Comparison of ENCODE assay signal across 7 cellular contexts in the genomic region with DNA sequence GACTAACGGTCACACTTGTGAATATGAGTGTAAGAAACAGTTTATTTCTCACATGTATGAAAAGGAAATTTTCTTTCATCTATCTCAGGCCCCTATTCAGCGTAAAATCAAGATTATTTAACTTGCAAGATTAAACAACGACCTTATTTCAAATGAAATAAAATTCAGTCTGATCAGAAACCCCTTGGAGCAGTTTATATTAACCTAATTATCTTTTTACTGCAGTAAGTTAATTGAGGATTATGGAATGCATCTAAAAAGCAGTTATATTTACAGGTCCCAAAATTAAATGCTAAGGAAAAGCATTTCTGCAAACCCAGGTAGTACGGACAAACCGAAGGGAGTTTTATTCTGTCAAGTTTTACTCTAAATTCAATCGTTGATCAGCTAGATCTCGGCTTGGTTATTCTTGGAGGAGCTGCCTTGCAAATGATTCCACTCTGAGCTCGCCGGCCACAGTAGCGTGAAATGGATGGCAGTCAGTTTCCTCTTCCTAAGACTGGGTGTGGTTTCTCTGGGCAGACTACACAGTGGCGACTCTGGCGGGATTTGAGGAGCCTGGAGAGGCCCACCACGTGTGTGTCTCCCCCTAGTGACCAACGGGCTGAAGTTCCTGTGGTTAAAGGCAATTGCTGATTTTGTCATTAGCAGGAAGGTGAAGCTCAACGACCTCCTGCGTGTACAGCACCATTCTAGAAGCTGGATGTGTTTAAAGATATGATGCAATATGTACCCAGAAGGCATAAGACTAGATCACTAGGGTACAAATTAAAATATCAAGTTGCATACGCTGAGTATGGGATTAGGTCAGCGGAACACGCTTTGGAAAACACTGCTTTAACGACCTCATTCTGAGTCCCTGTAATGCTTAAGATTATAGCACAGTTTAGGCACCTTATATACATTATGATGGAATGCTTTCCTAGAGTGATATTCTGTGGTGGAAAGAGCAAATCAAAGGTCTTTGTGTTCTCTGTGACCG. TPM values are rescaled to one million over a fixed set of nuclear protein-coding genes. Genes with fewer than 3 reads are reported as not detected.
DNase-seq lines count a peak whose midpoint lies in the region; ATAC-seq and TF ChIP-seq lines count a peak whose summit lies in the region.

No MANE protein-coding gene starts in this region.

- H3K9me3 ChIP-seq in body of pancreas (no peaks in the 10 kb centered on the region), sigmoid colon (no peaks in the 10 kb centered on the region)

- peak; percentile 75 for ATAC-seq in GM18505 (IDR thresholded peaks at IDR 0.05; ENCODE audit: unreplicated experiment)
- peak; percentile 82 for ATAC-seq in HG02943 (IDR thresholded peaks at IDR 0.05; ENCODE audit: low read depth, unreplicated experiment)
- ATAC-seq in body of pancreas, result peak; percentile 93

- TF ChIP-seq CTCF in body of pancreas (IDR thresholded peaks at IDR 0.05) (peak; percentile 70 to 92 (median 86)), sigmoid colon (IDR thresholded peaks at IDR 0.05) (peak; percentile 72 to 88 (median 86))

- WGBS in body of pancreas, 2 donors, result 16 to 19% methylated on average over 18 to 21 of the region's 21 CpGs
- 19 to 20% methylated on average over 21 of the region's 21 CpGs for WGBS in sigmoid colon, 2 donors

- intact Hi-C loops in body of pancreas (cut with DNase I) (no loop called here), sigmoid colon (cut with DNase I) (loop anchor here (1.0 to 10.0 kb wide), 4 partner anchors 17 to 610 kb away; partner anchors contain the start of genes OSBPL6 and RBM45)

- H3K36me3 ChIP-seq in body of pancreas (replicated peaks in 1 of 2; ENCODE audit: insufficient read depth in 1 of 2, low read depth in 2 of 2), result no peaks in the 10 kb centered on the region
- H3K36me3 ChIP-seq in sigmoid colon, result no peaks in the 10 kb centered on the region

- H3K27me3 ChIP-seq in body of pancreas (no peaks in the 10 kb centered on the region), sigmoid colon (no peaks in the 10 kb centered on the region)

- H3K4me1 ChIP-seq in body of pancreas (peaks cover 12% of the 10 kb centered on the region), sigmoid colon (peaks cover 0 to 23% (median 5%) of the 10 kb centered on the region in 4 donors)

- DNase-seq in NCI-H187 (lab: John Stamatoyannopoulos, UW) (peak; percentile 12 to 68), T1000 (lab: John Stamatoyannopoulos, UW) (peak; percentile 80), body of pancreas (peak; percentile 88 to 93 (median 90)), iPS DF 4.7 (ENCODE audit: extremely low read depth, low spot score) (peak; percentile 78), sigmoid colon (peak; percentile 95)

- TF ChIP-seq POLR2A in GM18505 (IDR thresholded peaks at IDR 0.05; ENCODE audit: borderline replicate concordance, extremely low read depth, insufficient read depth, insufficient read length), result peak; percentile 71
- TF ChIP-seq POLR2A in body of pancreas (IDR thresholded peaks at IDR 0.05), result peak in 2 of 3 donors; percentile 53
- no peak for TF ChIP-seq POLR2A in sigmoid colon (IDR thresholded peaks at IDR 0.05)

- H3K27ac ChIP-seq in body of pancreas (peak overlapping the region; percentile 12 to 93 (median 92)), sigmoid colon (peak overlapping the region; percentile 90 to 94 (median 91))

- H3K4me3 ChIP-seq in body of pancreas (peak overlapping the region; percentile 30 to 60), sigmoid colon (peak overlapping the region; percentile 46 to 63 (median 62))

- no peak for TF ChIP-seq EP300 in sigmoid colon (IDR thresholded peaks at IDR 0.05)

RNA-seq across cellular contexts. Expression of gene PRKRA, which starts 36.4 kb away (rescaled TPM):
- total RNA-seq in body of pancreas (10 to 100 TPM; 21.5 to 35.9 TPM), sigmoid colon (10 to 100 TPM; 62.6 to 86.1 (median 76.7) TPM)
- 10 to 100 TPM; 25.1 to 25.2 (median 25.2) TPM for polyA plus RNA-seq in sigmoid colon

RNA-seq across cellular contexts. Expression of gene PJVK, which starts 36.6 kb away (rescaled TPM):
- total RNA-seq in body of pancreas, result 1 to 10 TPM in 1 of 2 donors, not detected in 1; 4.2 TPM
- 1 to 10 TPM; 2.9 to 8.3 (median 4.6) TPM for total RNA-seq in sigmoid colon
- under 1 TPM in 1 of 3 donors, not detected in 2; 0.85 TPM for polyA plus RNA-seq in sigmoid colon

Comparison
In these comparisons a context has a peak if more than half of its experiments do, and no peak if none do; other contexts are left out.
1. Peak in every context shown above with its lines: DNase-seq, ATAC-seq, H3K4me3 ChIP-seq and H3K27ac ChIP-seq.
2. POLR2A ChIP-seq: peak in GM18505 (single experiment) and body of pancreas (2 of 3); none in sigmoid colon (0 of 2).
3. DNase-seq: peak in every context shown above with its lines; median percentile 95 in sigmoid colon; 90 in body of pancreas; 80 in T1000; 78 in iPS DF 4.7; 40 in NCI-H187.